1 cellular context compared by ENCODE assay signal in genomic region chr11:7964873-7965272, GRCh38.
A peak's percentile ranks its signal among the peaks of the same experiment; 100 is the strongest.
TF ChIP-seq lines count a peak whose summit lies in the region.

No MANE protein-coding gene starts in this region.

TF ChIP-seq in SK-N-SH, 30 proteins besides CTCF, POLR2A, EP300 and RAD21 (continued from another document):
- no peak for TF ChIP-seq GATA2 (CRISPR knock-in tag; IDR thresholded peaks at IDR 0.05)
- no peak for TF ChIP-seq MEF2A (IDR thresholded peaks at IDR 0.05; ENCODE audit: borderline replicate concordance, low read depth)
- no peak for TF ChIP-seq USF1 (IDR thresholded peaks at IDR 0.05; ENCODE audit: borderline replicate concordance, low read depth)
- no peak for TF ChIP-seq RXRA (IDR thresholded peaks at IDR 0.05; ENCODE audit: borderline replicate concordance, low read depth)
- peak; percentile 63; the same call in 1 of the 2 replicates for TF ChIP-seq FOSL2 (IDR thresholded peaks at IDR 0.05; ENCODE audit: borderline replicate concordance, low read depth)
- TF ChIP-seq GABPA (IDR thresholded peaks at IDR 0.05; ENCODE audit: low read depth), result no peak
- TF ChIP-seq SMC3 (IDR thresholded peaks at IDR 0.05; ENCODE audit: low read depth, low read length), result no peak
- TF ChIP-seq FOXM1 (IDR thresholded peaks at IDR 0.05; ENCODE audit: low read depth), result no peak
- TF ChIP-seq ZBTB33 (IDR thresholded peaks at IDR 0.05; ENCODE audit: borderline replicate concordance, low read depth), result no peak
- TF ChIP-seq MAX (IDR thresholded peaks at IDR 0.05; ENCODE audit: low read depth), result no peak; the same call in 1 of the 2 replicates
- TF ChIP-seq SIN3A (IDR thresholded peaks at IDR 0.05; ENCODE audit: borderline replicate concordance, low read depth, low read length), result no peak
- TF ChIP-seq PBX3 (IDR thresholded peaks at IDR 0.05), result peak; percentile 45; the same call in 1 of the 2 replicates
- TF ChIP-seq IRF3 (IDR thresholded peaks at IDR 0.05; ENCODE audit: low read depth, low read length), result no peak
- TF ChIP-seq MXI1 (IDR thresholded peaks at IDR 0.05; ENCODE audit: low read depth, low read length), result no peak
- peak; percentile 61; the same call in 1 of the 2 replicates for TF ChIP-seq JUND (IDR thresholded peaks at IDR 0.05)
- no peak for TF ChIP-seq ELF1 (IDR thresholded peaks at IDR 0.05)
- TF ChIP-seq NFIC (IDR thresholded peaks at IDR 0.05; ENCODE audit: borderline replicate concordance), result peak; percentile 4; the same call in 1 of the 2 replicates
- no peak for TF ChIP-seq YY1 (IDR thresholded peaks at IDR 0.05; ENCODE audit: low read depth)
